8 cellular contexts compared by ENCODE assay signal in the genomic region with DNA sequence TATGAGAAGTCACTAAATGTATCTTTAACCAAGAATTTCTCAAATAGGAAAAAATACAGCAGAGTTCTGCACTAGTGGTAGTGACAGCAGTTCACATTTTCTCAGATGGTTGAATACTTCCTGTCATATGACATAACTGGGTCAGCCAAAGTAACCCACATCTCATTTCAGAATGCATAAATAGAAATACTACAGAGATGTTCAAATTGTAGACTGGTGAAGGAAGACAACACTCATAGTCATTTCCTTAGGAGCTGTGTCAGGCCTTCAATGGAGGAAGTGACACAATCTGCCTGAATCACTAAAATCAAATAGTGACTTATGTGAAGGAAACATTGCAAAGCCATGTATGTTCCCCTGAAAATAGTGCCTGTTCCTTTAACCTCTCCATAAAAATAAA. TPM values are rescaled to one million over a fixed set of nuclear protein-coding genes. Genes with fewer than 3 reads are reported as not detected.
A peak's percentile ranks its signal among the peaks of the same experiment; 100 is the strongest.
DNase-seq lines count a peak whose midpoint lies in the region; ATAC-seq, FAIRE-seq and TF ChIP-seq lines count a peak whose summit lies in the region.

No MANE protein-coding gene starts in this region.

- POLR2A ChIA-PET in GM10248 (lab: Yijun Ruan, JAX): no interaction called here

- peak overlapping the region; percentile 51 for H3K27ac Mint-ChIP-seq in activated T-helper 17 cell treated with anti-CD3 and anti-CD28 coated beads, Interleukin-2, amount 50 U/mL, for 72 hours

- no peaks in the 10 kb centered on the region for H3K27me3 Mint-ChIP-seq in activated T-helper 17 cell treated with anti-CD3 and anti-CD28 coated beads, Interleukin-2, amount 50 U/mL, for 72 hours

- H3K4me1 Mint-ChIP-seq in activated T-helper 17 cell treated with anti-CD3 and anti-CD28 coated beads, Interleukin-2, amount 50 U/mL, for 72 hours: peaks cover 22% of the 10 kb centered on the region

- ATAC-seq in GM21390 (IDR thresholded peaks at IDR 0.05; ENCODE audit: unreplicated experiment) (peak; percentile 97), GM19324 (IDR thresholded peaks at IDR 0.05; ENCODE audit: low FRiP score, unreplicated experiment) (no peak)
- ATAC-seq in activated T-helper 17 cell treated with anti-CD3 and anti-CD28 coated beads, Interleukin-2, amount 50 U/mL, for 72 hours (replicated peaks): peak; percentile 98

- peak overlapping the region; percentile 65 for H3K4me3 Mint-ChIP-seq in activated T-helper 17 cell treated with anti-CD3 and anti-CD28 coated beads, Interleukin-2, amount 50 U/mL, for 72 hours

- H3K9me3 Mint-ChIP-seq in activated T-helper 17 cell treated with anti-CD3 and anti-CD28 coated beads, Interleukin-2, amount 50 U/mL, for 72 hours: no peaks in the 10 kb centered on the region

- TF ChIP-seq CTCF in GM10248 (IDR thresholded peaks at IDR 0.05; ENCODE audit: control extremely low read depth, extremely low read depth, low read depth, missing control alignments): no peak

- peak; percentile 55 for DNase-seq in GM10248 (ENCODE audit: extremely low spot score)
- peak; percentile 66 for DNase-seq in HTR-8/SVneo (ENCODE audit: insufficient read length, low spot score)
- peak; percentile 30 for DNase-seq in kidney glomerular epithelial cell (lab: John Stamatoyannopoulos, UW)
- no peak for DNase-seq in substantia nigra (lab: John Stamatoyannopoulos, UW)
- no peak for DNase-seq in NCI-H1105 (lab: John Stamatoyannopoulos, UW)

- no peak overlapping the region for H3K27ac ChIP-seq in substantia nigra (ENCODE audit: low read depth, low read length, poor library complexity, severe bottlenecking)

- H3K36me3 Mint-ChIP-seq in activated T-helper 17 cell treated with anti-CD3 and anti-CD28 coated beads, Interleukin-2, amount 50 U/mL, for 72 hours (ENCODE audit: low read depth): no peaks in the 10 kb centered on the region

- CTCF ChIA-PET in GM10248 (lab: Yijun Ruan, JAX): interaction anchor here (0.9 to 1.8 kb wide), 5 partner anchors 18 to 377 kb away, joined by 3 to 5 read pairs (median 4); no protein-coding TSS in a partner anchor

- FAIRE-seq in HTR-8/SVneo (lab: Jason Lieb, UNC): peak; percentile 87

RNA-seq across cellular contexts. Expression of a gene that starts 32.4 kb away (rescaled TPM):
- 1 to 10 TPM; 1.3 to 5.0 TPM for total RNA-seq in activated T-helper 17 cell treated with anti-CD3 and anti-CD28 coated beads, Interleukin-2, amount 50 U/mL, for 72 hours

Comparison
In these comparisons a context has a peak if more than half of its experiments do, and no peak if none do; other contexts are left out.
1. DNase-seq: peak in GM10248 (single experiment), HTR-8/SVneo (single experiment) and kidney glomerular epithelial cell (single experiment); none in substantia nigra (0 of 49) and NCI-H1105 (single experiment).